1 cellular context compared by ENCODE assay signal in the genomic region with DNA sequence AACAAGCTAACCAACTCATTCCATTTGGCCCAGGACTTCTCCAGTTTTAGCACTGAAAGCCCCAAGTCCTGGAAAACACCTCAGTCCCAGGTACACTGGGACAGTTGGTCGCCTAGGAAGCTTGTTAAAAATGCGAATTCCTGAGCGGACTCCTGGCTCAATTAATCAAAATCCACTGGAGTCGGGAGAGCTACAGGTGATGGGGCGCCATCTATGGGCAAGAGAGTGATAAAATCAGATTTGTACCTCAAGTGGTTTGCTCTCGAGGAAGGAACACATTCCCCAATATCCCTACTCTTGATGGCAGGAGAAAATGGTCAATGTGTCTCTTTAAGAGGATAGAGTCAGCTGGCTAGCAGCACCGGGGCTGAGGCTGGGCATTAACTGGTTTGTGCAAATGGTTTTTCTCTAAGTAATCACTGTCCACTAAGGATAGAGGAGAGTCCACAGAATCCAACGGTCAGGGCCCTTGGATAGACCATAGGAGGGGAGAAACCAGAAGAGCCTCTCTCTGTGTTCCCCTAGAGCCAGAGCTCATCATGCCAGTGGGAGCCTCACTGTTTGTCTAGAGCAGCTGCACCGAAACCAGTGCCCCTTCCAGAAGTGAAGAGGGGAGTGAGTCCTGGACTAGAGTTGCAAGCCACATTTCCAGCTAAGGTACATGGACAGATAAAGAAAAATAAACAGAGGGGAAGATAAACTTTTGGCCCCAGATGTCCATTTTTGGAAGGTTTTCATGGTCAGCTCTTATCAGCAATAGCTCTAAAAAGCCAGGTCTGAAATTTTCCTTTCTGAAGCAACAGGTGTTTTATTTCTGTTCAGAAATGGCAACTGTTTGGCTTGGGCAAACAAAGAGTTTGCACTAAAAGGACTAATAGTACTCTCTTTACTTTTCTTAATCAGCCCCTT.
TF ChIP-seq lines count a peak whose summit lies in the region.

No MANE protein-coding gene starts in this region.

TF ChIP-seq in HepG2, 621 proteins besides CTCF, POLR2A, EP300 and RAD21 (continued from another document):
- TF ChIP-seq, protein P1, sequence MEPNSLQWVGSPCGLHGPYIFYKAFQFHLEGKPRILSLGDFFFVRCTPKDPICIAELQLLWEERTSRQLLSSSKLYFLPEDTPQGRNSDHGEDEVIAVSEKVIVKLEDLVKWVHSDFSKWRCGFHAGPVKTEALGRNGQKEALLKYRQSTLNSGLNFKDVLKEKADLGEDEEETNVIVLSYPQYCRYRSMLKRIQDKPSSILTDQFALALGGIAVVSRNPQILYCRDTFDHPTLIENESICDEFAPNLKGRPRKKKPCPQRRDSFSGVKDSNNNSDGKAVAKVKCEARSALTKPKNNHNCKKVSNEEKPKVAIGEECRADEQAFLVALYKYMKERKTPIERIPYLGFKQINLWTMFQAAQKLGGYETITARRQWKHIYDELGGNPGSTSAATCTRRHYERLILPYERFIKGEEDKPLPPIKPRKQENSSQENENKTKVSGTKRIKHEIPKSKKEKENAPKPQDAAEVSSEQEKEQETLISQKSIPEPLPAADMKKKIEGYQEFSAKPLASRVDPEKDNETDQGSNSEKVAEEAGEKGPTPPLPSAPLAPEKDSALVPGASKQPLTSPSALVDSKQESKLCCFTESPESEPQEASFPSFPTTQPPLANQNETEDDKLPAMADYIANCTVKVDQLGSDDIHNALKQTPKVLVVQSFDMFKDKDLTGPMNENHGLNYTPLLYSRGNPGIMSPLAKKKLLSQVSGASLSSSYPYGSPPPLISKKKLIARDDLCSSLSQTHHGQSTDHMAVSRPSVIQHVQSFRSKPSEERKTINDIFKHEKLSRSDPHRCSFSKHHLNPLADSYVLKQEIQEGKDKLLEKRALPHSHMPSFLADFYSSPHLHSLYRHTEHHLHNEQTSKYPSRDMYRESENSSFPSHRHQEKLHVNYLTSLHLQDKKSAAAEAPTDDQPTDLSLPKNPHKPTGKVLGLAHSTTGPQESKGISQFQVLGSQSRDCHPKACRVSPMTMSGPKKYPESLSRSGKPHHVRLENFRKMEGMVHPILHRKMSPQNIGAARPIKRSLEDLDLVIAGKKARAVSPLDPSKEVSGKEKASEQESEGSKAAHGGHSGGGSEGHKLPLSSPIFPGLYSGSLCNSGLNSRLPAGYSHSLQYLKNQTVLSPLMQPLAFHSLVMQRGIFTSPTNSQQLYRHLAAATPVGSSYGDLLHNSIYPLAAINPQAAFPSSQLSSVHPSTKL (CRISPR knock-in tag; IDR thresholded peaks at IDR 0.05): peak; percentile 23; the same call in 1 of the 2 replicates
- peak; percentile 85 for TF ChIP-seq SRF (IDR thresholded peaks at IDR 0.05; ENCODE audit: low read depth, low read length)
- TF ChIP-seq, protein P2, sequence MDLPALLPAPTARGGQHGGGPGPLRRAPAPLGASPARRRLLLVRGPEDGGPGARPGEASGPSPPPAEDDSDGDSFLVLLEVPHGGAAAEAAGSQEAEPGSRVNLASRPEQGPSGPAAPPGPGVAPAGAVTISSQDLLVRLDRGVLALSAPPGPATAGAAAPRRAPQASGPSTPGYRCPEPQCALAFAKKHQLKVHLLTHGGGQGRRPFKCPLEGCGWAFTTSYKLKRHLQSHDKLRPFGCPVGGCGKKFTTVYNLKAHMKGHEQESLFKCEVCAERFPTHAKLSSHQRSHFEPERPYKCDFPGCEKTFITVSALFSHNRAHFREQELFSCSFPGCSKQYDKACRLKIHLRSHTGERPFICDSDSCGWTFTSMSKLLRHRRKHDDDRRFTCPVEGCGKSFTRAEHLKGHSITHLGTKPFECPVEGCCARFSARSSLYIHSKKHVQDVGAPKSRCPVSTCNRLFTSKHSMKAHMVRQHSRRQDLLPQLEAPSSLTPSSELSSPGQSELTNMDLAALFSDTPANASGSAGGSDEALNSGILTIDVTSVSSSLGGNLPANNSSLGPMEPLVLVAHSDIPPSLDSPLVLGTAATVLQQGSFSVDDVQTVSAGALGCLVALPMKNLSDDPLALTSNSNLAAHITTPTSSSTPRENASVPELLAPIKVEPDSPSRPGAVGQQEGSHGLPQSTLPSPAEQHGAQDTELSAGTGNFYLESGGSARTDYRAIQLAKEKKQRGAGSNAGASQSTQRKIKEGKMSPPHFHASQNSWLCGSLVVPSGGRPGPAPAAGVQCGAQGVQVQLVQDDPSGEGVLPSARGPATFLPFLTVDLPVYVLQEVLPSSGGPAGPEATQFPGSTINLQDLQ (CRISPR knock-in tag; IDR thresholded peaks at IDR 0.05): no peak
- TF ChIP-seq ZNF576 (CRISPR knock-in tag; IDR thresholded peaks at IDR 0.05): no peak
- no peak for TF ChIP-seq CREBL2 (CRISPR knock-in tag; IDR thresholded peaks at IDR 0.05; ENCODE audit: borderline replicate concordance)
- no peak for TF ChIP-seq POGZ (CRISPR knock-in tag; IDR thresholded peaks at IDR 0.05)
- TF ChIP-seq, protein P3, sequence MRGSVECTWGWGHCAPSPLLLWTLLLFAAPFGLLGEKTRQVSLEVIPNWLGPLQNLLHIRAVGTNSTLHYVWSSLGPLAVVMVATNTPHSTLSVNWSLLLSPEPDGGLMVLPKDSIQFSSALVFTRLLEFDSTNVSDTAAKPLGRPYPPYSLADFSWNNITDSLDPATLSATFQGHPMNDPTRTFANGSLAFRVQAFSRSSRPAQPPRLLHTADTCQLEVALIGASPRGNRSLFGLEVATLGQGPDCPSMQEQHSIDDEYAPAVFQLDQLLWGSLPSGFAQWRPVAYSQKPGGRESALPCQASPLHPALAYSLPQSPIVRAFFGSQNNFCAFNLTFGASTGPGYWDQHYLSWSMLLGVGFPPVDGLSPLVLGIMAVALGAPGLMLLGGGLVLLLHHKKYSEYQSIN (CRISPR knock-in tag; IDR thresholded peaks at IDR 0.05; ENCODE audit: borderline replicate concordance): no peak
- no peak for TF ChIP-seq RXRB (CRISPR knock-in tag; IDR thresholded peaks at IDR 0.05; ENCODE audit: borderline replicate concordance)
- TF ChIP-seq, protein P4, sequence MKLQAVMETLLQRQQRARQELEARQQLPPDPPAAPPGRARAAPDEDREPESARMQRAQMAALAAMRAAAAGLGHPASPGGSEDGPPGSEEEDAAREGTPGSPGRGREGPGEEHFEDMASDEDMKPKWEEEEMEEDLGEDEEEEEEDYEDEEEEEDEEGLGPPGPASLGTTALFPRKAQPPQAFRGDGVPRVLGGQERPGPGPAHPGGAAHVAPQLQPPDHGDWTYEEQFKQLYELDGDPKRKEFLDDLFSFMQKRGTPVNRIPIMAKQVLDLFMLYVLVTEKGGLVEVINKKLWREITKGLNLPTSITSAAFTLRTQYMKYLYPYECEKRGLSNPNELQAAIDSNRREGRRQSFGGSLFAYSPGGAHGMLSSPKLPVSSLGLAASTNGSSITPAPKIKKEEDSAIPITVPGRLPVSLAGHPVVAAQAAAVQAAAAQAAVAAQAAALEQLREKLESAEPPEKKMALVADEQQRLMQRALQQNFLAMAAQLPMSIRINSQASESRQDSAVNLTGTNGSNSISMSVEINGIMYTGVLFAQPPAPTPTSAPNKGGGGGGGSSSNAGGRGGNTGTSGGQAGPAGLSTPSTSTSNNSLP (IDR thresholded peaks at IDR 0.05; ENCODE audit: low read depth, low read length): 0 out of 2 replicates have a peak, but pooled peaks have one; percentile 52
- no peak for TF ChIP-seq RFX1 (IDR thresholded peaks at IDR 0.05)
- peak; percentile 70 for TF ChIP-seq BCL6 (CRISPR knock-in tag; IDR thresholded peaks at IDR 0.05)
TF ChIP-seq in HepG2: peak in this region for 23.
